Comparison of ENCODE assay signal across 8 cellular contexts in the genomic region with DNA sequence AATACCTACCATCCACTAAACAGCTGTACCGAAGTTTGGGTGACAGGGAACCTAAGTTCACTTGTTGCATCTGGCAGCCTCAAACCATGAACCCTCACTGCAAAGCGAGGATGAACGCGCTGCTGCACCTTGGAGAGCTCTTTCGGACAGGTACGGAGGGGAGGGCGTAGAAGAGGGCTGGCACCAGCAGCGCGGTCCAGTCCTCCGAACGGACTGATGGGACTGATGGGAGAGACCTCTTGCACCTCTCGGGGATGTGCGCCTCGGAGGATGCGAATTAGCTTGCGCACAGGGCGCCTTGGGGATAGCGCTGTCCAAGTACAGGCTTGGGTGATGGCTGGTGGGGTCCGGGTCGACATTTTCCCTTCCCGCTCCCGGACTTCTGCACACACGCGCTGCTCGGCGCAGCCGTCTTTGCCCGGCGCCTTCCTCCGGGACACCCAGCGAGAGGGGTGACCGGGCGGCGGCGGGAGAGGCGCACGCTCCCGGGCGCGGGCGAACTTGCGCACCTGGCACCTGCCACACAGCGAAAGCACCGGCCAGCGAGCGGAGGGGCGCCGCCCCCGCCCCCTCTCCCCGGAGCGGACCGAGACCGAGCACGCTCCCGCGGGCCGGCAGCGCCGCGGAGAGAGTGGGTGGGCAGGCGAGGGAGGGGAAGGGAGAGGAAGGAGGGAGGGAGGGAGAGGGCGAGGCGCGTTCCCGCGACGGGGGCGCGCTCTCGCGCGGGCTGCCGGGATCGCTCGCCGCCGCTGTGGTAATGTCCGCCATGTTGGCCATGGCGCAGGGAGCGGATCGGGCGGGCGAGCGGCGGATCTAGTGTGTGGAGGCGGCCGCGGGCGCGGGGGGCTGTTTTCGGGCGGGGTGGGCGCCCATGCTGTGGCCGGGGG. TPM values are rescaled to one million over a fixed set of nuclear protein-coding genes. Genes with fewer than 3 reads are reported as not detected.
DNase-seq lines count a peak whose midpoint lies in the region; ATAC-seq and TF ChIP-seq lines count a peak whose summit lies in the region.

A gene with protein sequence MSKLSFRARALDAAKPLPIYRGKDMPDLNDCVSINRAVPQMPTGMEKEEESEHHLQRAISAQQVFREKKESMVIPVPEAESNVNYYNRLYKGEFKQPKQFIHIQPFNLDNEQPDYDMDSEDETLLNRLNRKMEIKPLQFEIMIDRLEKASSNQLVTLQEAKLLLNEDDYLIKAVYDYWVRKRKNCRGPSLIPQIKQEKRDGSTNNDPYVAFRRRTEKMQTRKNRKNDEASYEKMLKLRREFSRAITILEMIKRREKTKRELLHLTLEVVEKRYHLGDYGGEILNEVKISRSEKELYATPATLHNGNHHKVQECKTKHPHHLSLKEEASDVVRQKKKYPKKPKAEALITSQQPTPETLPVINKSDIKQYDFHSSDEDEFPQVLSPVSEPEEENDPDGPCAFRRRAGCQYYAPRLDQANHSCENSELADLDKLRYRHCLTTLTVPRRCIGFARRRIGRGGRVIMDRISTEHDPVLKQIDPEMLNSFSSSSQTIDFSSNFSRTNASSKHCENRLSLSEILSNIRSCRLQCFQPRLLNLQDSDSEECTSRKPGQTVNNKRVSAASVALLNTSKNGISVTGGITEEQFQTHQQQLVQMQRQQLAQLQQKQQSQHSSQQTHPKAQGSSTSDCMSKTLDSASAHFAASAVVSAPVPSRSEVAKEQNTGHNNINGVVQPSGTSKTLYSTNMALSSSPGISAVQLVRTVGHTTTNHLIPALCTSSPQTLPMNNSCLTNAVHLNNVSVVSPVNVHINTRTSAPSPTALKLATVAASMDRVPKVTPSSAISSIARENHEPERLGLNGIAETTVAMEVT (plus strand): TSS at position 754 of the 887 bp plus-strand sequence. CDS start 267 bp downstream, outside the sequence.

- H3K4me1 ChIP-seq in adrenal gland (replicated peaks in 1 of 2): peaks cover 5 to 36% of the 10 kb centered on the region in 2 donors
- H3K4me1 ChIP-seq in heart right ventricle: peaks cover 0 to 48% (median 32%) of the 10 kb centered on the region in 9 donors
- peaks cover 22 to 46% (median 30%) of the 10 kb centered on the region in 4 donors for H3K4me1 ChIP-seq in upper lobe of left lung

- no peaks in the 10 kb centered on the region for H3K9me3 ChIP-seq in adrenal gland (replicated peaks in 1 of 3)
- H3K9me3 ChIP-seq in heart right ventricle: no peaks in the 10 kb centered on the region
- no peaks in the 10 kb centered on the region for H3K9me3 ChIP-seq in upper lobe of left lung

- H3K27ac ChIP-seq in adrenal gland (peak within 1 kb of the TSS; percentile 84 to 100 (median 99)), heart right ventricle (peak within 1 kb of the TSS; percentile 99 to 100 (median 100)), upper lobe of left lung (peak within 1 kb of the TSS; percentile 99 to 100 (median 100))

- ATAC-seq in HG02610 (IDR thresholded peaks at IDR 0.05; ENCODE audit: unreplicated experiment) (peak; percentile 55), heart right ventricle (peak; percentile 86 to 97 (median 90)), upper lobe of left lung (ENCODE audit: low FRiP score in 2 of 2) (peak; percentile 89 to 96)

- H3K27me3 ChIP-seq in adrenal gland (no peaks in the 10 kb centered on the region), heart right ventricle (no peaks in the 10 kb centered on the region), upper lobe of left lung (no peaks in the 10 kb centered on the region)

- DNase-seq in GM12865 (ENCODE audit: low read depth) (peak; percentile 90), NCI-H1105 (lab: John Stamatoyannopoulos, UW) (peak; percentile 73), T-helper 1 cell (peak; percentile 78 to 88 (median 80)), adrenal gland (peak; percentile 84 to 93 (median 88)), heart right ventricle (peak; percentile 88 to 92), posterior vena cava (ENCODE audit: low spot score) (peak; percentile 97), upper lobe of left lung (peak; percentile 92 to 99)

- H3K4me3 ChIP-seq in GM12865 (ENCODE audit: low read depth, low read length): peak within 1 kb of the TSS; percentile 94
- peak within 1 kb of the TSS; percentile 72 to 99 (median 91) for H3K4me3 ChIP-seq in adrenal gland
- peak within 1 kb of the TSS; percentile 77 to 97 (median 89) for H3K4me3 ChIP-seq in heart right ventricle
- peak within 1 kb of the TSS; percentile 77 to 97 (median 84) for H3K4me3 ChIP-seq in upper lobe of left lung

- peak in 1 of 4 donors; percentile 18 for TF ChIP-seq EP300 in upper lobe of left lung (IDR thresholded peaks at IDR 0.05)

- intact Hi-C loops in adrenal gland (cut with DNase I): loop anchor here (10.0 kb wide), 2 partner anchors 51 to 351 kb away; no protein-coding TSS in a partner anchor
- intact Hi-C loops in heart right ventricle (cut with DNase I): loop anchor here in 6 of 10 donors (2.0 to 10.0 kb wide), 4 partner anchors 77 to 351 kb away; no protein-coding TSS in a partner anchor
- intact Hi-C loops in posterior vena cava (cut with DNase I): no loop called here

- TF ChIP-seq CTCF in GM12865 (IDR thresholded peaks at IDR 0.05; ENCODE audit: insufficient read depth, low read depth, low read length, missing control alignments) (no peak), adrenal gland (IDR thresholded peaks at IDR 0.05) (no peak), heart right ventricle (IDR thresholded peaks at IDR 0.05) (no peak), upper lobe of left lung (IDR thresholded peaks at IDR 0.05) (no peak)

- TF ChIP-seq POLR2A in adrenal gland (IDR thresholded peaks at IDR 0.05) (peak in 1 of 2 donors; percentile 54), upper lobe of left lung (IDR thresholded peaks at IDR 0.05) (peak in 2 of 4 donors; percentile 59 to 68)

- H3K36me3 ChIP-seq in adrenal gland (replicated peaks in 1 of 2): no peaks in the 10 kb centered on the region
- no peaks in the 10 kb centered on the region for H3K36me3 ChIP-seq in heart right ventricle
- H3K36me3 ChIP-seq in upper lobe of left lung: no peaks in the 10 kb centered on the region

- WGBS in adrenal gland, 4 donors: 0 to 1% (median 0%) methylated on average over 7 to 94 of the region's 94 CpGs
- 0 to 1% methylated on average over 67 to 83 of the region's 94 CpGs for WGBS in heart right ventricle, 2 donors
- 0 to 1% methylated on average over 7 to 53 of the region's 94 CpGs for WGBS in upper lobe of left lung, 2 donors

RNA-seq across cellular contexts. Expression of the gene that starts here (rescaled TPM):
- total RNA-seq in adrenal gland (10 to 100 TPM; 17.6 to 57.4 (median 36.6) TPM), heart right ventricle (10 to 100 TPM; 14.2 to 28.8 (median 21.4) TPM), posterior vena cava (10 to 100 TPM; 31.6 to 37.7 TPM), upper lobe of left lung (10 to 100 TPM; 15.2 to 53.2 (median 31.5) TPM)
- polyA plus RNA-seq in adrenal gland (10 to 100 TPM in 1 of 3 donors, 1 to 10 TPM in 2; 8.0 to 23.9 (median 8.3) TPM), heart right ventricle (1 to 10 TPM; 5.5 to 6.0 TPM)

Comparison
In these comparisons a context has a peak if more than half of its experiments do, and no peak if none do; other contexts are left out.
1. Peak in every context shown above with its lines: DNase-seq, ATAC-seq, H3K4me3 ChIP-seq and H3K27ac ChIP-seq.
2. intact Hi-C loops: an anchor here in adrenal gland (10.0 kb wide) and heart right ventricle (2.0 to 10.0 kb wide); none called in posterior vena cava.